Comparison of ENCODE assay signal across 3 cellular contexts in genomic region chr3:859135-859534, GRCh38.
"Had no signal": no experiment of that assay in that cellular context is flagged by ENCODE, and none has a peak within 500 bp of the region (broad histone marks: within the 10 kb centered on the region; RNA-seq: fewer than 3 reads in every experiment).

No MANE protein-coding gene starts in this region.

- DNase-seq: GDM1, GF-D8 had no signal

- H3K4me3 ChIP-seq: GM12878 had no signal

- ATAC-seq: GM12878 had no signal
